Comparison of ENCODE assay signal across 8 cellular contexts in genomic region chr7:1940863-1941262, GRCh38.
A peak's percentile ranks its signal among the peaks of the same experiment; 100 is the strongest.
DNase-seq lines count a peak whose midpoint lies in the region; ATAC-seq, FAIRE-seq and TF ChIP-seq lines count a peak whose summit lies in the region.

No MANE protein-coding gene starts in this region.

- TF ChIP-seq RAD21 in HepG2 (CRISPR knock-in tag; IDR thresholded peaks at IDR 0.05) (no peak), H1 (IDR thresholded peaks at IDR 0.05 in 1 of 2, conservative IDR thresholded peaks at IDR 0.05 in 1 of 2; ENCODE audit: low read depth in 2 of 2, low read length in 2 of 2) (no peak)

- TF ChIP-seq EP300 in HepG2 (IDR thresholded peaks at IDR 0.05; ENCODE audit: low read depth in 2 of 2, low read length in 2 of 2), result no peak
- no peak for TF ChIP-seq EP300 in HepG2 (CRISPR knock-in tag; IDR thresholded peaks at IDR 0.05; ENCODE audit: borderline replicate concordance)
- TF ChIP-seq EP300 in H1 (IDR thresholded peaks at IDR 0.05; ENCODE audit: borderline replicate concordance in 1 of 2, low read depth in 2 of 2, low read length in 2 of 2), result no peak

- no peak overlapping the region for H3K14ac ChIP-seq in H1 (ENCODE audit: insufficient read length)

- ATAC-seq in right lobe of liver, result peak; percentile 9 to 64 (median 14)
- ATAC-seq in HepG2, result no peak
- ATAC-seq in HG03565 (IDR thresholded peaks at IDR 0.05; ENCODE audit: unreplicated experiment), result peak; percentile 10
- ATAC-seq in HG02870 (IDR thresholded peaks at IDR 0.05; ENCODE audit: unreplicated experiment), result no peak

- FAIRE-seq in HepG2 (lab: Jason Lieb, UNC) (no peak), H1 (lab: Jason Lieb, UNC) (no peak)

- no peak overlapping the region for H3K4me3 ChIP-seq in right lobe of liver
- no peak overlapping the region for H3K4me3 ChIP-seq in HepG2 (replicated peaks in 1 of 3; ENCODE audit: insufficient read depth in 1 of 3, low read depth in 2 of 3, low read length in 3 of 3)
- no peak overlapping the region for H3K4me3 ChIP-seq in H1 (ENCODE audit: extremely low read depth in 1 of 4, insufficient read depth in 2 of 4, low read depth in 3 of 4, low read length in 4 of 4)

- H4K20me1 ChIP-seq in HepG2 (ENCODE audit: insufficient read depth, low read length), result no peaks in the 10 kb centered on the region
- no peaks in the 10 kb centered on the region for H4K20me1 ChIP-seq in H1 (replicated peaks in 1 of 2; ENCODE audit: control insufficient read depth in 1 of 2, insufficient read depth in 2 of 2, low read length in 2 of 2)

- no peak overlapping the region for H3K23ac ChIP-seq in H1 (ENCODE audit: insufficient read length)

- H3K4ac ChIP-seq in H1 (replicated peaks; ENCODE audit: insufficient read length, low read depth, low read length), result peak overlapping the region; percentile 21

- CTCF ChIA-PET in HepG2 (lab: Yijun Ruan, JAX; ENCODE audit: low intra/inter-chr PET ratio, low total read pairs) (no interaction called here), H1 (lab: Charles Lee; ENCODE audit: partially characterized antibody) (no interaction called here)

- no peaks in the 10 kb centered on the region for H3K79me1 ChIP-seq in H1 (ENCODE audit: low read depth, low read length)

- no peaks in the 10 kb centered on the region for H3K4me1 ChIP-seq in right lobe of liver
- H3K4me1 ChIP-seq in HepG2 (ENCODE audit: insufficient read depth, low read length), result no peaks in the 10 kb centered on the region
- H3K4me1 ChIP-seq in H1 (replicated peaks in 1 of 4; ENCODE audit: control insufficient read depth in 3 of 4, insufficient read depth in 4 of 4, low read length in 3 of 4), result peaks cover 0 to 16% (median 8%) of the 10 kb centered on the region in 4 experiments; a peak in 6 of 7 replicates

- no peaks in the 10 kb centered on the region for H3K79me2 ChIP-seq in HepG2 (ENCODE audit: insufficient read depth, low read length)
- H3K79me2 ChIP-seq in H1 (ENCODE audit: control insufficient read depth in 1 of 2, insufficient read depth in 2 of 2, low read length in 2 of 2), result peaks cover 0 to 2% of the 10 kb centered on the region in 2 experiments; a peak in 1 of 4 replicates

- H3K9me3 ChIP-seq in right lobe of liver, result no peaks in the 10 kb centered on the region
- no peaks in the 10 kb centered on the region for H3K9me3 ChIP-seq in HepG2 (ENCODE audit: low read length)
- H3K9me3 ChIP-seq in H1 (ENCODE audit: insufficient read depth in 2 of 2, low read depth in 1 of 2, low read length in 1 of 2), result peaks cover 4 to 23% of the 10 kb centered on the region in 2 experiments; a peak in 3 of 4 replicates

- H3K4me2 ChIP-seq in HepG2 (ENCODE audit: low read depth, low read length) (no peak overlapping the region), H1 (ENCODE audit: insufficient read depth in 1 of 2, low read depth in 2 of 2, low read length in 2 of 2) (no peak overlapping the region)

- no peaks in the 10 kb centered on the region for H3K27me3 ChIP-seq in right lobe of liver
- H3K27me3 ChIP-seq in HepG2 (ENCODE audit: control insufficient read depth in 1 of 2, insufficient read depth in 2 of 2, low read length in 2 of 2), result no peaks in the 10 kb centered on the region
- no peaks in the 10 kb centered on the region for H3K27me3 ChIP-seq in H1 (replicated peaks in 1 of 4; ENCODE audit: control insufficient read depth in 3 of 4, extremely low read depth in 1 of 4, insufficient read depth in 3 of 4, low read length in 3 of 4)

- no peak overlapping the region for H2AFZ ChIP-seq in HepG2 (ENCODE audit: low read length)
- H2AFZ ChIP-seq in H1 (ENCODE audit: low read length), result no peak overlapping the region

- H2BK12ac ChIP-seq in H1 (ENCODE audit: low read depth, low read length), result no peak overlapping the region

- H3K23me2 ChIP-seq in H1 (ENCODE audit: low read depth, low read length), result no peaks in the 10 kb centered on the region

- TF ChIP-seq CTCF in right lobe of liver (IDR thresholded peaks at IDR 0.05) (no peak), HepG2 (CRISPR knock-in tag; IDR thresholded peaks at IDR 0.05) (no peak), H1 (IDR thresholded peaks at IDR 0.05; ENCODE audit: control extremely low read depth in 1 of 3, insufficient read depth in 1 of 3, low read depth in 1 of 3, low read length in 3 of 3) (no peak)

- H3K18ac ChIP-seq in H1 (ENCODE audit: extremely low read depth, low read length), result no peak overlapping the region; the same call in 1 of the 2 replicates

- no peak overlapping the region for H2AK5ac ChIP-seq in H1 (ENCODE audit: low read depth, low read length)

- WGBS in right lobe of liver (ENCODE audit: insufficient coverage, low coverage, low lambda C conversion rate, missing lambda C conversion rate), result 47% methylated on average over 5 of the region's 16 CpGs
- WGBS in HepG2 (ENCODE audit: low lambda C conversion rate), result 90% methylated on average over 6 of the region's 16 CpGs
- 96% methylated on average over 8 of the region's 16 CpGs; no CpG with 5 or more reads in 1 of the 2 experiments for WGBS in H1 (ENCODE audit: extremely low coverage in 1 of 2, insufficient coverage in 1 of 2, insufficient read length in 1 of 2, insufficient replicate concordance in 2 of 2, low coverage in 1 of 2, low lambda C conversion rate in 2 of 2, missing lambda C conversion rate in 1 of 2), 2 experiments

- no peak overlapping the region for H4K91ac ChIP-seq in H1 (replicated peaks; ENCODE audit: insufficient read length, low read length)

- no peak overlapping the region for H4K5ac ChIP-seq in H1 (ENCODE audit: insufficient read length, low read depth, low read length)

- POLR2A ChIA-PET in HepG2 (lab: Yijun Ruan, JAX) (no interaction called here), H1 (lab: Charles Lee; ENCODE audit: partially characterized antibody) (no interaction called here)

- no peak overlapping the region for H3K27ac ChIP-seq in right lobe of liver
- H3K27ac ChIP-seq in HepG2 (ENCODE audit: extremely low read length, insufficient read depth, low read length), result no peak overlapping the region
- H3K27ac ChIP-seq in H1 (ENCODE audit: low read depth, low read length), result no peak overlapping the region

- no peak overlapping the region for H2BK5ac ChIP-seq in H1 (ENCODE audit: low read depth, low read length)

- peak in 2 of 3 donors; percentile 24 to 53 for DNase-seq in right lobe of liver
- no peak for DNase-seq in HepG2 (ENCODE audit: low spot score)
- no peak for DNase-seq in H1 (ENCODE audit: low read depth in 1 of 2, low spot score in 2 of 2)
- no peak for DNase-seq in amygdala (lab: John Stamatoyannopoulos, UW)
- DNase-seq in CD1c-positive myeloid dendritic cell (ENCODE audit: extremely low spot score), result no peak
- DNase-seq in NAMALWA (ENCODE audit: low spot score), result no peak

- no peak for TF ChIP-seq POLR2A in right lobe of liver (IDR thresholded peaks at IDR 0.05)
- no peak for TF ChIP-seq POLR2A in HepG2 (IDR thresholded peaks at IDR 0.05; ENCODE audit: insufficient read depth in 1 of 2, low read depth in 2 of 2, low read length in 2 of 2)
- no peak for TF ChIP-seq POLR2A in H1 (IDR thresholded peaks at IDR 0.05; ENCODE audit: control extremely low read depth in 1 of 2, low read depth in 2 of 2, low read length in 2 of 2)

- H2BK120ac ChIP-seq in H1 (replicated peaks; ENCODE audit: low read depth, low read length), result no peak overlapping the region

- no TSS peak for BruUV-seq in HepG2 (replicated peaks; lab: Mats Ljungman, UMichigan)

- in situ Hi-C loops in HepG2 (cut with HindIII; ENCODE audit: extremely low pct_ligation_motif_present, low pct_unique_long_range_greater_than_20kb), result no loop called here

- H2BK15ac ChIP-seq in H1 (ENCODE audit: low read length), result no peak overlapping the region

- H3K9ac ChIP-seq in HepG2 (ENCODE audit: insufficient read depth, low read depth, low read length) (no peak overlapping the region), H1 (replicated peaks in 1 of 4; ENCODE audit: extremely low read depth in 1 of 4, low read depth in 3 of 4, low read length in 3 of 4) (no peak overlapping the region)

- no peak overlapping the region for H2BK20ac ChIP-seq in H1 (ENCODE audit: low read length)

- H3K56ac ChIP-seq in H1 (replicated peaks; ENCODE audit: insufficient read length, low read depth, low read length), result no peak overlapping the region

- H4K8ac ChIP-seq in H1 (ENCODE audit: extremely low read depth, insufficient read depth, low read length), result no peak overlapping the region

- H3K36me3 ChIP-seq in right lobe of liver, result no peaks in the 10 kb centered on the region
- peaks cover 0 to 1% of the 10 kb centered on the region in 2 experiments; a peak in 3 of 5 replicates for H3K36me3 ChIP-seq in HepG2 (replicated peaks in 1 of 2; ENCODE audit: control insufficient read depth in 1 of 2, insufficient read depth in 2 of 2, low read length in 2 of 2)
- peaks cover 0 to 3% (median 0%) of the 10 kb centered on the region in 4 experiments; a peak in 2 of 8 replicates for H3K36me3 ChIP-seq in H1 (ENCODE audit: control insufficient read depth in 2 of 4, insufficient read depth in 4 of 4, low read length in 3 of 4)

- intact Hi-C loops in right lobe of liver (cut with DNase I) (no loop called here), HepG2 (cut with micrococcal nuclease; ENCODE audit: unreplicated experiment) (no loop called here)

TF ChIP-seq in HepG2, 621 proteins besides CTCF, POLR2A, EP300 and RAD21:
- TF ChIP-seq SAFB2 (CRISPR knock-in tag; IDR thresholded peaks at IDR 0.05; ENCODE audit: borderline replicate concordance, low read depth) (no peak), MEIS1 (CRISPR knock-in tag; IDR thresholded peaks at IDR 0.05; ENCODE audit: borderline replicate concordance) (no peak), SRSF1 (optimal IDR thresholded peaks at IDR 0.05; ENCODE audit: low read depth, low read length) (no peak), ZNF709 (CRISPR knock-in tag; IDR thresholded peaks at IDR 0.05) (no peak), ZNF777 (CRISPR knock-in tag; IDR thresholded peaks at IDR 0.05) (no peak), MAFK (conservative IDR thresholded peaks at IDR 0.05 in 1 of 2, IDR thresholded peaks at IDR 0.05 in 1 of 2; ENCODE audit: low read length in 2 of 2) (no peak), ISL2 (CRISPR knock-in tag; IDR thresholded peaks at IDR 0.05) (no peak), ZNF766 (CRISPR knock-in tag; IDR thresholded peaks at IDR 0.05; ENCODE audit: borderline replicate concordance) (no peak), AKAP8 (CRISPR knock-in tag; IDR thresholded peaks at IDR 0.05) (no peak)

TF ChIP-seq in H1, 55 proteins besides CTCF, POLR2A, EP300 and RAD21 (continues in another document):
- TF ChIP-seq TBP (IDR thresholded peaks at IDR 0.05; ENCODE audit: low read depth, low read length) (no peak), ATF2 (IDR thresholded peaks at IDR 0.05; ENCODE audit: low read length) (no peak), TAF1 (IDR thresholded peaks at IDR 0.05; ENCODE audit: low read depth, low read length) (no peak)

Comparison
In these comparisons a context has a peak if more than half of its experiments do, and no peak if none do; other contexts are left out.
1. ATAC-seq: peak in right lobe of liver (4 of 4) and HG03565 (single experiment); none in HepG2 (single experiment) and HG02870 (single experiment).
2. DNase-seq: peak in right lobe of liver (2 of 3); none in HepG2 (single experiment), H1 (0 of 2), amygdala (0 of 56), CD1c-positive myeloid dendritic cell (single experiment) and NAMALWA (single experiment).